In genomic region chrX:68433155-68433980, GRCh38 we compare ENCODE assay signal across 8 cellular contexts. TPM values are rescaled to one million over a fixed set of nuclear protein-coding genes. Genes with fewer than 3 reads are reported as not detected.
DNase-seq lines count a peak whose midpoint lies in the region; ATAC-seq, FAIRE-seq and TF ChIP-seq lines count a peak whose summit lies in the region.

Gene OPHN1, minus strand, starts transcription at chrX:68433495. Its CDS starts 475 bp downstream, at chrX:68433020.

- TF ChIP-seq CTCF in coronary artery (IDR thresholded peaks at IDR 0.05) (no peak), keratinocyte (optimal IDR thresholded peaks at IDR 0.05 in 1 of 3, IDR thresholded peaks at IDR 0.05 in 1 of 3, conservative IDR thresholded peaks at IDR 0.05 in 1 of 3; ENCODE audit: extremely low read depth in 1 of 3, insufficient read depth in 2 of 3, low read length in 3 of 3) (no peak)

- H2AFZ ChIP-seq in keratinocyte (ENCODE audit: control insufficient read depth, low read length): peak within 1 kb of the TSS; percentile 81

- no peaks in the 10 kb centered on the region for H3K36me3 ChIP-seq in CD4-positive, alpha-beta memory T cell (ENCODE audit: insufficient read depth, low read length)
- no peaks in the 10 kb centered on the region for H3K36me3 ChIP-seq in keratinocyte (ENCODE audit: control insufficient read depth in 2 of 2, extremely low read depth in 1 of 2, insufficient read depth in 2 of 2, low read length in 2 of 2)

- H3K4me1 Mint-ChIP-seq in CD4-positive, alpha-beta memory T cell: peaks cover 3 to 7% (median 4%) of the 10 kb centered on the region in 4 donors

- no peak within 1 kb of the TSS for H3K27ac Mint-ChIP-seq in CD4-positive, alpha-beta memory T cell

- H3K27me3 Mint-ChIP-seq in CD4-positive, alpha-beta memory T cell: peaks cover 20 to 26% of the 10 kb centered on the region in 2 donors

- H3K27ac ChIP-seq in CD4-positive, alpha-beta memory T cell (ENCODE audit: low read depth, low read length): no peak within 1 kb of the TSS
- H3K27ac ChIP-seq in coronary artery (peak within 1 kb of the TSS; percentile 54 to 86), keratinocyte (ENCODE audit: control insufficient read depth, insufficient read depth, low read length) (peak within 1 kb of the TSS; percentile 61)

- DNase-seq in CD4-positive, alpha-beta memory T cell: no peak
- DNase-seq in HK-2 (ENCODE audit: unreplicated experiment) (peak; percentile 85), SKM-1 treated with dmso at 0.1 percent for 144 hours (lab: John Stamatoyannopoulos, UW; ENCODE audit: unreplicated experiment) (peak; percentile 4), coronary artery (ENCODE audit: low spot score) (peak; percentile 80), keratinocyte (ENCODE audit: low read depth, low spot score) (no peak), skeletal muscle cell (ENCODE audit: low read depth) (no peak)

- intact Hi-C loops in CD4-positive, alpha-beta memory T cell (cut with micrococcal nuclease): no loop called here

- FAIRE-seq in keratinocyte (lab: Jason Lieb, UNC): no peak

- POLR2A ChIA-PET in CD4-positive, alpha-beta memory T cell (lab: Charles Lee; ENCODE audit: partially characterized antibody): interaction anchor here (1.3 kb wide), 1 partner anchor 10 kb away, joined by 4 read pairs; no protein-coding TSS in a partner anchor

- H3K36me3 Mint-ChIP-seq in CD4-positive, alpha-beta memory T cell: no peaks in the 10 kb centered on the region

- H3K79me2 ChIP-seq in keratinocyte (ENCODE audit: control insufficient read depth, insufficient read depth, low read length): peaks cover 3% of the 10 kb centered on the region

- H3K4me2 ChIP-seq in keratinocyte (ENCODE audit: control insufficient read depth, extremely low read depth, insufficient read depth, low read depth, low read length): peak within 1 kb of the TSS; percentile 89

- H3K4me1 ChIP-seq in CD4-positive, alpha-beta memory T cell (ENCODE audit: insufficient read depth, low read length): no peaks in the 10 kb centered on the region
- peaks cover 10% of the 10 kb centered on the region for H3K4me1 ChIP-seq in keratinocyte (ENCODE audit: control insufficient read depth, extremely low read depth, insufficient read depth, low read length)

- no peaks in the 10 kb centered on the region for H4K20me1 ChIP-seq in keratinocyte (ENCODE audit: control insufficient read depth, extremely low read depth, insufficient read depth, low read length)

- peaks cover 4% of the 10 kb centered on the region for H3K27me3 ChIP-seq in CD4-positive, alpha-beta memory T cell (ENCODE audit: insufficient read depth, low read length)
- H3K27me3 ChIP-seq in keratinocyte (ENCODE audit: control insufficient read depth, extremely low read depth, insufficient read depth, low read length): no peaks in the 10 kb centered on the region

- H3K4me3 Mint-ChIP-seq in CD4-positive, alpha-beta memory T cell: peak within 1 kb of the TSS; percentile 73 to 84 (median 82)

- CTCF ChIA-PET in CD4-positive, alpha-beta memory T cell (lab: Charles Lee; ENCODE audit: partially characterized antibody): no interaction called here

- peak within 1 kb of the TSS; percentile 74 for H3K9ac ChIP-seq in keratinocyte (ENCODE audit: control insufficient read depth, extremely low read depth, insufficient read depth, low read length)

- no peaks in the 10 kb centered on the region for H3K9me1 ChIP-seq in keratinocyte (ENCODE audit: control insufficient read depth, extremely low read depth, insufficient read depth, low read length)

- dilution Hi-C loops in keratinocyte (cut with MboI; ENCODE audit: extremely low pct_ligation_motif_present, low sequenced_read_pairs): no loop called here

- H3K9me3 Mint-ChIP-seq in CD4-positive, alpha-beta memory T cell: no peaks in the 10 kb centered on the region

- peak within 1 kb of the TSS in 1 of 2 donors; percentile 41 for H3K4me3 ChIP-seq in CD4-positive, alpha-beta memory T cell (ENCODE audit: low read length in 2 of 2)
- peak within 1 kb of the TSS; percentile 75 for H3K4me3 ChIP-seq in coronary artery
- H3K4me3 ChIP-seq in keratinocyte (ENCODE audit: control insufficient read depth in 2 of 3, extremely low read depth in 1 of 3, insufficient read depth in 2 of 3, low read depth in 1 of 3, low read length in 3 of 3): peak within 1 kb of the TSS; percentile 54 to 81 (median 66)
- H3K4me3 ChIP-seq in skeletal muscle cell (ENCODE audit: low read depth, low read length): peak within 1 kb of the TSS; percentile 64

- ATAC-seq in GM19035 (IDR thresholded peaks at IDR 0.05; ENCODE audit: unreplicated experiment) (no peak), GM21723 (IDR thresholded peaks at IDR 0.05; ENCODE audit: unreplicated experiment) (no peak)

- H3K9me3 ChIP-seq in CD4-positive, alpha-beta memory T cell (ENCODE audit: control insufficient read depth in 1 of 2, low read length in 2 of 2): no peaks in the 10 kb centered on the region
- H3K9me3 ChIP-seq in keratinocyte (ENCODE audit: control insufficient read depth, low read depth, low read length): no peaks in the 10 kb centered on the region

RNA-seq across cellular contexts. Expression of gene OPHN1, which starts in this region (rescaled TPM):
- total RNA-seq in CD4-positive, alpha-beta memory T cell: under 1 TPM; 0.23 to 0.44 TPM
- under 1 TPM in 1 of 2 donors, not detected in 1; 0.03 TPM for polyA plus RNA-seq in CD4-positive, alpha-beta memory T cell
- polyA plus RNA-seq in keratinocyte: 2.5 to 5.8 TPM (median 3.1 TPM) in 3 replicates
- polyA plus RNA-seq in keratinocyte (2011; ENCODE audit: low read depth): 7.1 TPM
- 3.2 and 3.4 TPM in 2 replicates for polyA plus RNA-seq in keratinocyte (2011; cell fraction: cytosol; rRNA removed)
- 4.5 and 4.8 TPM in 2 replicates for polyA plus RNA-seq in keratinocyte (2011; cell fraction: nucleus; rRNA removed)
- 2.1 and 3.7 TPM in 2 replicates for polyA plus RNA-seq in keratinocyte (2012; ENCODE audit: low replicate concordance)
- polyA minus RNA-seq in keratinocyte: 12.7 to 15.0 TPM (median 14.2 TPM) in 3 replicates
- polyA minus RNA-seq in keratinocyte (2011; cell fraction: cytosol; rRNA and poly(A)+ RNA removed): 7.3 TPM
- polyA minus RNA-seq in keratinocyte (2011; cell fraction: nucleus; rRNA and poly(A)+ RNA removed): 15.4 and 16.0 TPM in 2 replicates

Comparison
In these comparisons a context has a peak if more than half of its experiments do, and no peak if none do; other contexts are left out.
1. DNase-seq: peak in HK-2 (single experiment), SKM-1 treated with dmso at 0.1 percent for 144 hours (single experiment) and coronary artery (single experiment); none in CD4-positive, alpha-beta memory T cell (0 of 5), keratinocyte (single experiment) and skeletal muscle cell (single experiment).